ENCODE assay signal across 8 cellular contexts in the genomic region with DNA sequence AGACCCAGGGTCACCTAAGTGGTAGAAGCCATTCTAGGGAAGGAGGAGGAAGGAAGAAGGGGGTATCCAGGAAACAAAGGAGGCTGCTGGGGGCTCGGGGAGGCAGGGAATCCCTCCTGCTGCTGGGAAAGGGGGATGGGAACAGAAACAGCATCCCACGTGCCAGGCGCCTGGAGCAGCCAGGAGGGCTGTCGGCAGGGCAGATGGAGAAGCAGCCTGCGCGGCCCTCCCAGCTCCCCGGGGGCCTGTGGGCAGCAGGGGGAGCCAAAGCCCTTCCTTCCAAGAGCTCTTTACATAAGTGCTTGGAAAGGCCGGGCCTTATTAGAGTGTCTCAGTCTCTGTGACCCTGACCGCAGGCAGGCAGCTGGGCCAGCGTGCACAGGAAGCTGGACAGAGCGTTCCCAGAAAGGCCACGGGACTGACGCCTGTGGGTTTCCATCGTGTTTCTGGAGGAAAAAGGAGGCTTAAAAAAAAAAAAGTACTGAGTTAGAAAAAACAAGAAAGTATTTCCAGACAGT. TPM values are rescaled to one million over a fixed set of nuclear protein-coding genes. Genes with fewer than 3 reads are reported as not detected.
DNase-seq lines count a peak whose midpoint lies in the region; ATAC-seq and TF ChIP-seq lines count a peak whose summit lies in the region.

No MANE protein-coding gene starts in this region.

- H3K27me3 ChIP-seq in BLaER1 treated with 17β-estradiol and CSF1 and Interleukin-3, amounts not matched to agents 10 nM and 100 nM, result no peaks in the 10 kb centered on the region
- no peaks in the 10 kb centered on the region for H3K27me3 ChIP-seq in GM23338 (ENCODE audit: insufficient read depth)

- H3K36me3 Mint-ChIP-seq in GM23338 (ENCODE audit: low read depth) (no peaks in the 10 kb centered on the region; the same call in 2 of the 3 replicates), chondrocyte (ENCODE audit: low read depth) (peaks cover 33% of the 10 kb centered on the region)

- no peaks in the 10 kb centered on the region for H3K79me2 ChIP-seq in GM23338 (replicated peaks; ENCODE audit: insufficient read depth)

- H3K4me3 Mint-ChIP-seq in GM23338, result peak overlapping the region; percentile 41; the same call in 2 of the 3 replicates
- peak overlapping the region; percentile 31 for H3K4me3 Mint-ChIP-seq in chondrocyte (ENCODE audit: unreplicated experiment)

- H3K9me3 Mint-ChIP-seq in GM23338 (no peaks in the 10 kb centered on the region), chondrocyte (ENCODE audit: low read depth) (no peaks in the 10 kb centered on the region)

- H3K4me1 Mint-ChIP-seq in GM23338, result peaks cover 22% of the 10 kb centered on the region
- peaks cover 65% of the 10 kb centered on the region for H3K4me1 Mint-ChIP-seq in chondrocyte (ENCODE audit: low read depth)

- peak; percentile 69 to 93 for TF ChIP-seq CTCF in GM23338 (conservative IDR thresholded peaks at IDR 0.05; ENCODE audit: low read depth in 2 of 2)
- peak; percentile 88 for TF ChIP-seq CTCF in chondrocyte (IDR thresholded peaks at IDR 0.05)

- no peaks in the 10 kb centered on the region for H3K9me2 ChIP-seq in GM23338 (ENCODE audit: insufficient read depth)

- H3K9ac ChIP-seq in BLaER1 treated with 17β-estradiol and CSF1 and Interleukin-3, amounts not matched to agents 10 nM and 100 nM, result peak overlapping the region; percentile 49 to 84 (median 65); a peak in 19 of 22 replicates

- H3K4me2 ChIP-seq in BLaER1 treated with 17β-estradiol and CSF1 and Interleukin-3, amounts not matched to agents 10 nM and 100 nM, result peak overlapping the region; percentile 78 to 92 (median 87)
- H3K4me2 ChIP-seq in GM23338, result peak overlapping the region; percentile 51; the same call in 1 of the 2 replicates

- H2AFZ ChIP-seq in GM23338, result peak overlapping the region; percentile 91

- H3K4me3 ChIP-seq in BLaER1 treated with 17β-estradiol and CSF1 and Interleukin-3, amounts not matched to agents 10 nM and 100 nM, result no peak overlapping the region
- H3K4me3 ChIP-seq in GM23338, result no peak overlapping the region

- H3K27ac Mint-ChIP-seq in GM23338, result peak overlapping the region; percentile 88
- peak overlapping the region; percentile 99 for H3K27ac Mint-ChIP-seq in chondrocyte (ENCODE audit: unreplicated experiment)

- DNase-seq in GM23338 (ENCODE audit: low spot score) (peak; percentile 96), NCI-H446 (lab: John Stamatoyannopoulos, UW) (peak; percentile 60 to 89), chondrocyte (ENCODE audit: low spot score) (peak; percentile 96), kidney tubule cell (ENCODE audit: low spot score) (peak; percentile 90)
- peak; percentile 60 to 75 for DNase-seq in activated CD4-positive, alpha-beta T cell treated with anti-CD3 and anti-CD28 coated beads for 4 hours
- peak; percentile 55 to 63 for DNase-seq in stimulated activated CD4-positive, alpha-beta T cell treated with anti-CD3 and anti-CD28 coated beads, Interleukin-15, amount 100 ng/mL, for 1 hour (ENCODE audit: low read depth in 1 of 2, low spot score in 1 of 2)

- H3F3A ChIP-seq in GM23338 (replicated peaks; ENCODE audit: low read depth), result no peaks in the 10 kb centered on the region

- no peaks in the 10 kb centered on the region for H3K9me3 ChIP-seq in BLaER1 treated with 17β-estradiol and CSF1 and Interleukin-3, amounts not matched to agents 10 nM and 100 nM (replicated peaks in 1 of 11)

- ATAC-seq in GM23338 (peak; percentile 96), HG02763 (IDR thresholded peaks at IDR 0.05; ENCODE audit: unreplicated experiment) (no peak)

- H4K20me1 ChIP-seq in BLaER1 treated with 17β-estradiol and CSF1 and Interleukin-3, amounts not matched to agents 10 nM and 100 nM, result 0 out of 22 replicates have a peak, but pooled peaks cover 0 to 5% (median 0%) of the 10 kb centered on the region in 11 experiments
- no peaks in the 10 kb centered on the region for H4K20me1 ChIP-seq in GM23338 (replicated peaks; ENCODE audit: insufficient read depth)

- H3K27me3 Mint-ChIP-seq in GM23338 (ENCODE audit: insufficient read depth, low read depth, poor library complexity) (peaks cover 24% of the 10 kb centered on the region), chondrocyte (ENCODE audit: low read depth) (no peaks in the 10 kb centered on the region)

- no peaks in the 10 kb centered on the region for H3K36me3 ChIP-seq in BLaER1 treated with 17β-estradiol and CSF1 and Interleukin-3, amounts not matched to agents 10 nM and 100 nM
- H3K36me3 ChIP-seq in GM23338 (ENCODE audit: insufficient read depth), result no peaks in the 10 kb centered on the region

- H3K4me1 ChIP-seq in BLaER1 treated with 17β-estradiol and CSF1 and Interleukin-3, amounts not matched to agents 10 nM and 100 nM, result peaks cover 35 to 68% (median 44%) of the 10 kb centered on the region in 10 experiments
- peaks cover 4% of the 10 kb centered on the region; the same call in 1 of the 2 replicates for H3K4me1 ChIP-seq in GM23338 (ENCODE audit: insufficient read depth)

- H3K27ac ChIP-seq in BLaER1 treated with 17β-estradiol and CSF1 and Interleukin-3, amounts not matched to agents 10 nM and 100 nM, result peak overlapping the region; percentile 39 to 93 (median 67); a peak in 19 of 22 replicates
- H3K27ac ChIP-seq in GM23338 (ENCODE audit: low read depth), result no peak overlapping the region

TF ChIP-seq in GM23338, 12 proteins besides CTCF, POLR2A, EP300 and RAD21:
- TF ChIP-seq JUNB (IDR thresholded peaks at IDR 0.05; ENCODE audit: unreplicated experiment) (no peak), ETS1 (IDR thresholded peaks at IDR 0.05) (0 out of 2 replicates have a peak, but pooled peaks have one; percentile 42), CREB1 (CRISPR knock-in tag; IDR thresholded peaks at IDR 0.05; ENCODE audit: low read depth) (no peak), EZH2 (IDR thresholded peaks at IDR 0.05; ENCODE audit: low read depth, unreplicated experiment) (no peak), POLR2AphosphoS5 (IDR thresholded peaks at IDR 0.05; ENCODE audit: low read depth) (peak; percentile 40; the same call in 1 of the 2 replicates)
TF ChIP-seq in GM23338: peak in this region for 2.

RNA-seq across cellular contexts. Expression of gene LOXL1, which starts 24.8 kb away (rescaled TPM):
- total RNA-seq in GM23338 (2014; rRNA removed; shearing (Covaris generic)), result 6.8 and 10.8 TPM in 2 replicates
- 6.9 and 10.3 TPM in 2 replicates for polyA plus RNA-seq in GM23338 (2016; fragmentation: Nextera tagmentation; extraction: Ambion mirVana)
- 428 to 446 TPM (median 444 TPM) in 3 replicates for total RNA-seq in chondrocyte

RNA-seq across cellular contexts. Expression of gene STOML1, which starts 41.0 kb away (rescaled TPM):
- 2.4 and 2.7 TPM in 2 replicates for total RNA-seq in GM23338 (2014; rRNA removed; shearing (Covaris generic))
- polyA plus RNA-seq in GM23338 (2016; fragmentation: Nextera tagmentation; extraction: Ambion mirVana), result 1.5 and 2.3 TPM in 2 replicates
- 18.0 to 26.4 TPM (median 18.9 TPM) in 3 replicates for total RNA-seq in chondrocyte

RNA-seq across cellular contexts. Expression of gene PML, which starts 43.4 kb away (rescaled TPM):
- total RNA-seq in GM23338 (2014; rRNA removed; shearing (Covaris generic)), result 73.1 and 85.3 TPM in 2 replicates
- 18.9 and 19.0 TPM in 2 replicates for polyA plus RNA-seq in GM23338 (2016; fragmentation: Nextera tagmentation; extraction: Ambion mirVana)
- total RNA-seq in chondrocyte, result 38.8 to 44.3 TPM (median 40.0 TPM) in 3 replicates

Comparison
In these comparisons a context has a peak if more than half of its experiments do, and no peak if none do; other contexts are left out.
1. RNA of gene LOXL1, which starts 24.8 kb away (total RNA-seq): 428 to 446 TPM in chondrocyte; 6.8 to 10.8 TPM in GM23338; every median in the first group is over 10 times any median in the second.
2. Peak in every context shown above with its lines, with median percentiles within 50 percentile points of each other: DNase-seq.